ENCODE assay signal across 15 cellular contexts in genomic region chr1:115056395-115056798, GRCh38. TPM values are rescaled to one million over a fixed set of nuclear protein-coding genes. Genes with fewer than 3 reads are reported as not detected.
A peak's percentile ranks its signal among the peaks of the same experiment; 100 is the strongest.
DNase-seq lines count a peak whose midpoint lies in the region; ATAC-seq and TF ChIP-seq lines count a peak whose summit lies in the region.
"Had no signal": no experiment of that assay in that cellular context is flagged by ENCODE, and none has a peak within 500 bp of the region (broad histone marks: within the 10 kb centered on the region; RNA-seq: fewer than 3 reads in every experiment).

No MANE protein-coding gene starts in this region.

- H3K27me3 ChIP-seq in skeletal muscle satellite cell (ENCODE audit: control insufficient read depth, insufficient read depth, low read length): peaks cover 9% of the 10 kb centered on the region

- peak overlapping the region; percentile 22 for H3K4me2 ChIP-seq in skeletal muscle satellite cell (ENCODE audit: low read length)

- H3K9me3 ChIP-seq in skeletal muscle satellite cell (replicated peaks; ENCODE audit: low read length): no peaks in the 10 kb centered on the region

- H3K4me1 ChIP-seq in skeletal muscle satellite cell (ENCODE audit: control insufficient read depth, insufficient read depth, low read length): peaks cover 6% of the 10 kb centered on the region

- no peak overlapping the region for H3K4me3 Mint-ChIP-seq in activated CD8-positive, alpha-beta T cell treated with anti-CD3 and anti-CD28 coated beads for 36 hours
- H3K4me3 Mint-ChIP-seq: activated T-cell treated with anti-CD3 and anti-CD28 coated beads, Interleukin-2, amount 50 U/mL, for 4 hours had no signal

- H3K4me1 Mint-ChIP-seq in activated CD8-positive, alpha-beta T cell treated with anti-CD3 and anti-CD28 coated beads for 36 hours (ENCODE audit: low read depth): peaks cover 8% of the 10 kb centered on the region

- H3K27me3 Mint-ChIP-seq in activated CD8-positive, alpha-beta T cell treated with anti-CD3 and anti-CD28 coated beads for 36 hours: no peaks in the 10 kb centered on the region

- H3K4me3 ChIP-seq in skeletal muscle satellite cell (ENCODE audit: low read length): no peak overlapping the region

- H3K36me3 Mint-ChIP-seq in activated CD8-positive, alpha-beta T cell treated with anti-CD3 and anti-CD28 coated beads for 36 hours (ENCODE audit: low read depth): no peaks in the 10 kb centered on the region

- intact Hi-C loops in activated CD8-positive, alpha-beta T cell treated with anti-CD3 and anti-CD28 coated beads for 36 hours (cut with micrococcal nuclease): no loop called here

- ATAC-seq in GM21723 (IDR thresholded peaks at IDR 0.05; ENCODE audit: unreplicated experiment): no peak
- ATAC-seq in activated CD8-positive, alpha-beta T cell treated with anti-CD3 and anti-CD28 coated beads for 36 hours: no peak
- ATAC-seq: activated T-cell treated with anti-CD3 and anti-CD28 coated beads, Interleukin-2, amount 50 U/mL, for 4 hours had no signal

- no peak for TF ChIP-seq CTCF in activated CD8-positive, alpha-beta T cell treated with anti-CD3 and anti-CD28 coated beads for 36 hours (IDR thresholded peaks at IDR 0.05)

- no peak overlapping the region for H3K9ac ChIP-seq in skeletal muscle satellite cell (ENCODE audit: low read depth, low read length)

- CTCF ChIA-PET in activated CD8-positive, alpha-beta T cell treated with anti-CD3 and anti-CD28 coated beads for 36 hours (lab: Charles Lee): interaction anchor here (2.9 kb wide), 1 partner anchor 56 kb away, joined by 8 read pairs; no protein-coding TSS in a partner anchor

- H3K36me3 ChIP-seq in skeletal muscle satellite cell (ENCODE audit: insufficient read depth, low read length): no peaks in the 10 kb centered on the region

- POLR2A ChIA-PET in activated CD8-positive, alpha-beta T cell treated with anti-CD3 and anti-CD28 coated beads for 36 hours (lab: Charles Lee): interaction anchor here (0.9 kb wide), 1 partner anchor 16 kb away, joined by 4 read pairs; no protein-coding TSS in a partner anchor

- no peak overlapping the region for H3K27ac Mint-ChIP-seq in activated CD8-positive, alpha-beta T cell treated with anti-CD3 and anti-CD28 coated beads for 36 hours

- peak; percentile 36 for DNase-seq in HCEC 1CT
- peak; percentile 79 for DNase-seq in amniotic epithelial cell (ENCODE audit: low read depth)
- peak; percentile 56 for DNase-seq in iPS-NIHi11 (ENCODE audit: low spot score)
- no peak for DNase-seq in activated CD8-positive, alpha-beta memory T cell treated with anti-CD3 and anti-CD28 coated beads for 24 hours
- no peak for DNase-seq in activated CD8-positive, alpha-beta T cell treated with anti-CD3 and anti-CD28 coated beads for 36 hours
- DNase-seq in GDM1 (lab: John Stamatoyannopoulos, UW): no peak
- DNase-seq: activated T-cell treated with anti-CD3 and anti-CD28 coated beads, Interleukin-2, amount 50 U/mL, for 4 hours; dermis blood vessel endothelial cell; NCI-H446; stimulated activated CD4-positive, alpha-beta T cell treated with anti-CD3 and anti-CD28 coated beads, Interleukin-12 subunit alpha, Interleukin-12 subunit beta, amount 100 ng/mL, for 4 hours; stimulated activated naive CD4-positive, alpha-beta T cell had no signal

- H3K9me3 Mint-ChIP-seq in activated CD8-positive, alpha-beta T cell treated with anti-CD3 and anti-CD28 coated beads for 36 hours: no peaks in the 10 kb centered on the region
- H3K9me3 Mint-ChIP-seq: activated T-cell treated with anti-CD3 and anti-CD28 coated beads, Interleukin-2, amount 50 U/mL, for 4 hours had no signal

RNA-seq across cellular contexts. Expression of gene TSHB, which starts 26.8 kb away (rescaled TPM):
- total RNA-seq in skeletal muscle satellite cell (2012; rRNA removed): not detected in 2 replicates
- total RNA-seq in activated CD8-positive, alpha-beta T cell treated with anti-CD3 and anti-CD28 coated beads for 36 hours: not detected
- total RNA-seq: activated T-cell treated with anti-CD3 and anti-CD28 coated beads, Interleukin-2, amount 50 U/mL, for 4 hours; dermis blood vessel endothelial cell; lower leg skin; T-helper 2 cell treated with Interferon-gamma antibody and Interleukin-4, amounts not matched to agents 100 ng/mL and 5 ng/mL, for 36 hours had no signal

RNA-seq across cellular contexts. Expression of gene TSPAN2, which starts 32.9 kb away (rescaled TPM):
- 0.87 TPM in 1 of 2 replicates, not detected in the other for total RNA-seq in skeletal muscle satellite cell (2012; rRNA removed)
- under 1 TPM; 0.74 to 0.90 TPM for total RNA-seq in activated CD8-positive, alpha-beta T cell treated with anti-CD3 and anti-CD28 coated beads for 36 hours

Comparison
In these comparisons a context has a peak if more than half of its experiments do, and no peak if none do; other contexts are left out.
1. DNase-seq: peak in HCEC 1CT (single experiment), amniotic epithelial cell (single experiment) and iPS-NIHi11 (single experiment); none in activated CD8-positive, alpha-beta memory T cell treated with anti-CD3 and anti-CD28 coated beads for 24 hours (single experiment), activated CD8-positive, alpha-beta T cell treated with anti-CD3 and anti-CD28 coated beads for 36 hours (single experiment) and GDM1 (single experiment).